25 cellular contexts compared by ENCODE assay signal in the genomic region with DNA sequence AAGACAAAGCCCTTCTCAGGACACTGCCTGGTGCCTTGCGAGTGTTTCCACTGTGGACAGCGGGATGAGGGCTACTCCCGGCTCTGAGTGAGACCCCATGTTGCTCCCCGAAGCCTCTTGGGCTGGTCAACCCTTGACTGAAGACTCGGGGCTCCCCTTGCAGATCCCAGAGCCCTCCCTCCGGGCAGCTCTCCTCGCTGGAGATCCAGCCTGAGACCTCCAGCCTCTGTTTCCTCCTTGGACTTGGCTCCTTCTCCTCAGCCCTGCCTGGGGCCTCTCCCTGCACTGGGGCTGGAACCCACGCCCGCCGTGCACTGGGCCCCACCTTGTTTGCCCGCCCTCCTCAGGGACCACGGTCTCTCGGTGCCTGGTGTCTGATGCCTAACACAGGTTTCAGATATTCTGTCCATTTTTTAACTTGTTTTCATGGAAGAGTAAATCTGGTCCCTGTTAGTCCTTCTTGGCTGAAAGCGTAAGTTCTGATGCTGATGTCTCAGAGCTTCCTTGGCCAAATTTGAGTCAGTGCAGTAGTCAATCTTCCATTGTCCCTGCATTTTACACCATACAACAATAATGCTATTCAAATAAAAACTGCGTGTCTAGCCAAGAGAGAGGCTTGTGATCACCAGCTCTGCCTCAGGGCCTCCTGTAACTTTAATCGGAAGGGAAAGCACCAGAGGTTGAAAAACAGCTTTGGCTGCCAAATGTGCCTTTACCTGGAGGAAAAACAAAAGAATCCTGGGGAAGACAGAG.
A peak's percentile ranks its signal among the peaks of the same experiment; 100 is the strongest.
DNase-seq lines count a peak whose midpoint lies in the region; ATAC-seq, FAIRE-seq and TF ChIP-seq lines count a peak whose summit lies in the region.
"Had no signal": no experiment of that assay in that cellular context is flagged by ENCODE, and none has a peak within 500 bp of the region (broad histone marks: within the 10 kb centered on the region; RNA-seq: fewer than 3 reads in every experiment).

No MANE protein-coding gene starts in this region.

- H3K4me3 ChIP-seq in kidney (ENCODE audit: low read length in 2 of 2): no peak overlapping the region
- H3K4me3 ChIP-seq: BLaER1 treated with 17β-estradiol and CSF1 and Interleukin-3, amounts not matched to agents 10 nM and 100 nM; gastroesophageal sphincter; lower lobe of right lung; psoas muscle had no signal

- H3K27ac ChIP-seq in kidney (ENCODE audit: low read depth in 2 of 2, low read length in 2 of 2): no peak overlapping the region
- H3K27ac ChIP-seq in substantia nigra (ENCODE audit: low read depth, low read length, poor library complexity, severe bottlenecking): peak overlapping the region; percentile 54
- H3K27ac ChIP-seq: BLaER1 treated with 17β-estradiol and CSF1 and Interleukin-3, amounts not matched to agents 10 nM and 100 nM; gastroesophageal sphincter; lower lobe of right lung; psoas muscle; WERI-Rb-1 had no signal

- ATAC-seq in activated T-cell treated with anti-CD3 and anti-CD28 coated beads, Interleukin-2, amount 50 U/mL, for 4 hours: no peak
- ATAC-seq in HG03571 (IDR thresholded peaks at IDR 0.05; ENCODE audit: unreplicated experiment) (no peak), GM18517 (IDR thresholded peaks at IDR 0.05; ENCODE audit: unreplicated experiment) (no peak)
- ATAC-seq: gastroesophageal sphincter; lower lobe of right lung; psoas muscle; stimulated activated memory B cell treated with anti-CD40 and anti-IgM and Interleukin-4, amounts not matched to agents 10 μg/mL and 1 μg/mL and 100 μg/mL, for 72 hours had no signal

- no peak for TF ChIP-seq CTCF in chondrocyte (IDR thresholded peaks at IDR 0.05)
- TF ChIP-seq CTCF in kidney (IDR thresholded peaks at IDR 0.05; ENCODE audit: borderline replicate concordance, extremely low read depth, insufficient read depth): no peak

- peaks cover 5% of the 10 kb centered on the region for H3K36me3 Mint-ChIP-seq in activated T-cell treated with anti-CD3 and anti-CD28 coated beads, Interleukin-2, amount 50 U/mL, for 24 hours (ENCODE audit: low read depth)
- peaks cover 5% of the 10 kb centered on the region for H3K36me3 Mint-ChIP-seq in activated T-cell treated with anti-CD3 and anti-CD28 coated beads, Interleukin-2, amount 50 U/mL, for 4 hours (ENCODE audit: insufficient read depth)
- H3K36me3 Mint-ChIP-seq in chondrocyte (ENCODE audit: low read depth): peaks cover 8% of the 10 kb centered on the region

- no peak overlapping the region for H3K4me3 Mint-ChIP-seq in activated T-cell treated with anti-CD3 and anti-CD28 coated beads, Interleukin-2, amount 50 U/mL, for 24 hours
- H3K4me3 Mint-ChIP-seq in activated T-cell treated with anti-CD3 and anti-CD28 coated beads, Interleukin-2, amount 50 U/mL, for 4 hours: no peak overlapping the region
- H3K4me3 Mint-ChIP-seq in chondrocyte (ENCODE audit: unreplicated experiment): no peak overlapping the region
- H3K4me3 Mint-ChIP-seq: activated CD4-positive, alpha-beta memory T cell treated with anti-CD3 and anti-CD28 coated beads, Interleukin-2, amount 10 ng/mL, durations not matched to agents 7 days and 5 days; stimulated activated memory B cell treated with anti-CD40 and anti-IgM and Interleukin-4, amounts not matched to agents 10 μg/mL and 1 μg/mL and 100 μg/mL, for 72 hours had no signal

- H3K9ac ChIP-seq in kidney (ENCODE audit: low read length in 2 of 2): no peak overlapping the region
- H3K9ac ChIP-seq: BLaER1 treated with 17β-estradiol and CSF1 and Interleukin-3, amounts not matched to agents 10 nM and 100 nM had no signal

- peak; percentile 22 for DNase-seq in activated T-cell treated with anti-CD3 and anti-CD28 coated beads, Interleukin-2, amount 50 U/mL, for 24 hours
- no peak for DNase-seq in activated T-cell treated with anti-CD3 and anti-CD28 coated beads, Interleukin-2, amount 50 U/mL, for 4 hours
- DNase-seq in chondrocyte (ENCODE audit: low spot score): peak; percentile 59
- peak; percentile 46 for DNase-seq in kidney
- DNase-seq in substantia nigra (lab: John Stamatoyannopoulos, UW): peak in 7 of 49 donors; percentile 6 to 58 (median 31)
- no peak for DNase-seq in NCI-H1694 treated with DMSO at 0.1 percent for 48 hours (lab: John Stamatoyannopoulos, UW)
- DNase-seq: activated CD4-positive, alpha-beta memory T cell treated with anti-CD3 and anti-CD28 coated beads, Interleukin-2, amount 10 ng/mL, durations not matched to agents 7 days and 5 days; amniotic stem cell; cerebellar nuclear complex; DMS53; HCEC 1CT; Kasumi-1; naive B cell; NCI-H1436 treated with DMSO at 0.1 percent for 48 hours; NCI-H226; WERI-Rb-1 had no signal

- peaks cover 0 to 9% of the 10 kb centered on the region in 2 donors for H3K9me3 ChIP-seq in kidney (ENCODE audit: control insufficient read depth in 1 of 2, low read length in 2 of 2)
- H3K9me3 ChIP-seq: lower lobe of right lung, psoas muscle had no signal

- no peak for FAIRE-seq in kidney (lab: Jason Lieb, UNC)
- FAIRE-seq: endometrium, GM18507 had no signal

- H3K4me1 Mint-ChIP-seq in activated T-cell treated with anti-CD3 and anti-CD28 coated beads, Interleukin-2, amount 50 U/mL, for 24 hours (ENCODE audit: low read depth): no peaks in the 10 kb centered on the region
- no peaks in the 10 kb centered on the region for H3K4me1 Mint-ChIP-seq in activated T-cell treated with anti-CD3 and anti-CD28 coated beads, Interleukin-2, amount 50 U/mL, for 4 hours (ENCODE audit: low read depth)
- H3K4me1 Mint-ChIP-seq in chondrocyte (ENCODE audit: low read depth): no peaks in the 10 kb centered on the region
- H3K4me1 Mint-ChIP-seq: activated CD4-positive, alpha-beta memory T cell treated with anti-CD3 and anti-CD28 coated beads, Interleukin-2, amount 10 ng/mL, durations not matched to agents 7 days and 5 days; stimulated activated memory B cell treated with anti-CD40 and anti-IgM and Interleukin-4, amounts not matched to agents 10 μg/mL and 1 μg/mL and 100 μg/mL, for 72 hours had no signal

- H3K9me3 Mint-ChIP-seq in activated T-cell treated with anti-CD3 and anti-CD28 coated beads, Interleukin-2, amount 50 U/mL, for 24 hours: no peaks in the 10 kb centered on the region
- no peaks in the 10 kb centered on the region for H3K9me3 Mint-ChIP-seq in activated T-cell treated with anti-CD3 and anti-CD28 coated beads, Interleukin-2, amount 50 U/mL, for 4 hours
- peaks cover 5% of the 10 kb centered on the region for H3K9me3 Mint-ChIP-seq in chondrocyte (ENCODE audit: low read depth)

- no peaks in the 10 kb centered on the region for H3K27me3 Mint-ChIP-seq in activated T-cell treated with anti-CD3 and anti-CD28 coated beads, Interleukin-2, amount 50 U/mL, for 24 hours
- no peaks in the 10 kb centered on the region for H3K27me3 Mint-ChIP-seq in activated T-cell treated with anti-CD3 and anti-CD28 coated beads, Interleukin-2, amount 50 U/mL, for 4 hours (ENCODE audit: low read depth)
- peaks cover 31% of the 10 kb centered on the region for H3K27me3 Mint-ChIP-seq in chondrocyte (ENCODE audit: low read depth)
- H3K27me3 Mint-ChIP-seq: activated CD4-positive, alpha-beta memory T cell treated with anti-CD3 and anti-CD28 coated beads, Interleukin-2, amount 10 ng/mL, durations not matched to agents 7 days and 5 days; naive B cell; stimulated activated memory B cell treated with anti-CD40 and anti-IgM and Interleukin-4, amounts not matched to agents 10 μg/mL and 1 μg/mL and 100 μg/mL, for 72 hours had no signal

- intact Hi-C loops in kidney (cut with DNase I): no loop called here

- no peaks in the 10 kb centered on the region for H3K4me1 ChIP-seq in kidney (ENCODE audit: control insufficient read depth in 1 of 2, insufficient read depth in 1 of 2, low read depth in 1 of 2, low read length in 2 of 2)
- H3K4me1 ChIP-seq: BLaER1 treated with 17β-estradiol and CSF1 and Interleukin-3, amounts not matched to agents 10 nM and 100 nM; gastroesophageal sphincter; lower lobe of right lung; psoas muscle had no signal

- no peak overlapping the region for H3K27ac Mint-ChIP-seq in activated T-cell treated with anti-CD3 and anti-CD28 coated beads, Interleukin-2, amount 50 U/mL, for 24 hours
- H3K27ac Mint-ChIP-seq in chondrocyte (ENCODE audit: unreplicated experiment): no peak overlapping the region
- H3K27ac Mint-ChIP-seq: activated CD4-positive, alpha-beta memory T cell treated with anti-CD3 and anti-CD28 coated beads, Interleukin-2, amount 10 ng/mL, durations not matched to agents 7 days and 5 days; stimulated activated memory B cell treated with anti-CD40 and anti-IgM and Interleukin-4, amounts not matched to agents 10 μg/mL and 1 μg/mL and 100 μg/mL, for 72 hours had no signal

- no peaks in the 10 kb centered on the region for H3K36me3 ChIP-seq in kidney (ENCODE audit: control insufficient read depth in 1 of 2, insufficient read depth in 2 of 2, low read length in 2 of 2)
- H3K36me3 ChIP-seq: gastroesophageal sphincter, lower lobe of right lung, WERI-Rb-1 had no signal

Comparison
In these comparisons a context has a peak if more than half of its experiments do, and no peak if none do; other contexts are left out.
1. DNase-seq: peak in activated T-cell treated with anti-CD3 and anti-CD28 coated beads, Interleukin-2, amount 50 U/mL, for 24 hours (single experiment), chondrocyte (single experiment) and kidney (single experiment); none in activated T-cell treated with anti-CD3 and anti-CD28 coated beads, Interleukin-2, amount 50 U/mL, for 4 hours (single experiment) and NCI-H1694 treated with DMSO at 0.1 percent for 48 hours (single experiment).